In genomic region chr11:65572356-65573043, GRCh38 we compare ENCODE assay signal across 8 cellular contexts.
DNase-seq lines count a peak whose midpoint lies in the region; ATAC-seq and TF ChIP-seq lines count a peak whose summit lies in the region.

TSS of gene FAM89B (plus strand) at chr11:65572538. CDS start at chr11:65572670, 132 bp downstream.

- no peaks in the 10 kb centered on the region for H3K27me3 ChIP-seq in effector memory CD4-positive, alpha-beta T cell (replicated peaks; ENCODE audit: control insufficient read depth, insufficient read depth, low read length, poor library complexity, severe bottlenecking)

- CTCF ChIA-PET in AG04449 (lab: Yijun Ruan, JAX) = interaction anchor here (0.6 to 16.3 kb wide), 23 partner anchors 9 to 245 kb away, joined by 3 to 207 read pairs (median 4); partner anchors contain the start of genes PCNX3 and SIPA1

- TF ChIP-seq CTCF in AG04449 (IDR thresholded peaks at IDR 0.05; ENCODE audit: insufficient read depth, low read length, missing control alignments) = no peak

- ATAC-seq in HG03442 (IDR thresholded peaks at IDR 0.05; ENCODE audit: unreplicated experiment) = no peak

- peak within 1 kb of the TSS; percentile 89 for H3K4me3 ChIP-seq in AG04449 (ENCODE audit: low read depth, low read length)
- H3K4me3 ChIP-seq in effector memory CD4-positive, alpha-beta T cell (ENCODE audit: insufficient read depth, low read depth, low read length, poor library complexity, severe bottlenecking) = peak within 1 kb of the TSS; percentile 95

- no peaks in the 10 kb centered on the region for H3K36me3 ChIP-seq in effector memory CD4-positive, alpha-beta T cell (ENCODE audit: control insufficient read depth, insufficient read depth, low read length)

- DNase-seq in AG04449 (ENCODE audit: low read depth, low spot score) (no peak), HCEC 1CT (peak; percentile 80), NOMO-1 (lab: John Stamatoyannopoulos, UW; ENCODE audit: unreplicated experiment in 2 of 2) (peak; percentile 84 to 93), medulla oblongata (ENCODE audit: extremely low spot score) (peak; percentile 92)
- DNase-seq in activated CD8-positive, alpha-beta memory T cell treated with anti-CD3 and anti-CD28 coated beads for 48 hours (ENCODE audit: low read depth in 2 of 3, low spot score in 2 of 3) = peak in 2 of 3 experiments; percentile 62 to 74
- peak; percentile 79 to 81 (median 81) for DNase-seq in effector memory CD4-positive, alpha-beta T cell
- peak; percentile 75 to 83 (median 75) for DNase-seq in stimulated activated CD4-positive, alpha-beta T cell treated with anti-CD3 and anti-CD28 coated beads, TNF-alpha, amount 100 ng/mL, for 4 hours (ENCODE audit: low read depth in 3 of 3)

- peaks cover 76% of the 10 kb centered on the region for H3K4me1 ChIP-seq in effector memory CD4-positive, alpha-beta T cell (ENCODE audit: control insufficient read depth, insufficient read depth, low read length, poor library complexity, severe bottlenecking)

- POLR2A ChIA-PET in AG04449 (lab: Yijun Ruan, JAX) = interaction anchor here (1.0 to 4.6 kb wide), 5 partner anchors 13 to 71 kb away, joined by 3 to 28 read pairs (median 7); partner anchors contain the start of gene LTBP3

- peak within 1 kb of the TSS; percentile 98 for H3K27ac ChIP-seq in effector memory CD4-positive, alpha-beta T cell (ENCODE audit: insufficient read depth, low read length, poor library complexity, severe bottlenecking)

- no peaks in the 10 kb centered on the region for H3K9me3 ChIP-seq in effector memory CD4-positive, alpha-beta T cell (ENCODE audit: control insufficient read depth, low read length)
